ENCODE assay signal across 28 cellular contexts in the genomic region with DNA sequence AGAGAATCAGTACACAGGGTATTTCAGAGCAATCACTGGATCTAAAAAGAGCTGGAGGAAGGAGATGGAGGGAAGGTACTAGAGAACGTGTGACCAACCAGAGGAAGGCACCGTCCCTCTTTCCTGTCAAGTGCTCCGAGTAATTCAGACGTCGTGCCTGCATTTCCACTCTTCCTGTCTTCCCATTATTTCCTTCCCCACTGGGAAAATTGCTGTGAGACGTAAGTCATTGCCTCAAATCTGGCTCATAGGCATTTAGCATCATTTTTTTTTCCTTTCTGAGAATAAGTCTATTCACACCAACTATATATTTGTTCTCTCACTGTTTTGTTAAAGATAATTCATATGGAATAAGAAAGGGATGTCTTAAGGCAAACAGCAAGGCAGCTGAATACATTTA. TPM values are rescaled to one million over a fixed set of nuclear protein-coding genes. Genes with fewer than 3 reads are reported as not detected.
"Had no signal": no experiment of that assay in that cellular context is flagged by ENCODE, and none has a peak within 500 bp of the region (broad histone marks: within the 10 kb centered on the region; RNA-seq: fewer than 3 reads in every experiment).

No MANE protein-coding gene starts in this region.

- H3K4me1 ChIP-seq: stomach, suprapubic skin, testis, thyroid gland, tibial artery, tibial nerve, transverse colon, upper lobe of left lung, upper lobe of right lung, uterus, vagina had no signal

- DNase-seq: stimulated activated CD4-positive, alpha-beta T cell treated with anti-CD3 and anti-CD28 coated beads, Interleukin-2, amount 100 ng/mL, for 48 hours; stimulated activated CD4-positive, alpha-beta T cell treated with anti-CD3 and anti-CD28 coated beads, Interleukin-4, amount 100 ng/mL, for 1 hour; stimulated activated CD4-positive, alpha-beta T cell treated with anti-CD3 and anti-CD28 coated beads, Interleukin-4, amount 100 ng/mL, for 24 hours; stimulated activated CD4-positive, alpha-beta T cell treated with anti-CD3 and anti-CD28 coated beads, Interleukin-4, amount 100 ng/mL, for 4 hours; stimulated activated CD8-positive, alpha-beta memory T cell treated with anti-CD3 and anti-CD28 coated beads, Interleukin-4, amount 100 ng/mL, for 48 hours; stimulated activated naive B cell treated with anti-CD40 and anti-IgM and Interleukin-4, amounts not matched to agents 10 μg/mL and 1 μg/mL and 100 μg/mL, for 72 hours; stimulated activated naive CD4-positive, alpha-beta T cell; stimulated activated naive CD4-positive, alpha-beta T cell treated with Interleukin-2 at 50 U/mL for 16 hours; stimulated activated naive CD8-positive, alpha-beta T cell treated with anti-CD3 and anti-CD28 coated beads, Interleukin-15, amount 100 ng/mL, for 72 hours; stimulated activated naive CD8-positive, alpha-beta T cell treated with anti-CD3 and anti-CD28 coated beads, Interleukin-15, Interleukin-2, amounts not matched to agents 100 U/mL and 50 U/mL, for 24 hours; stomach; substantia nigra; testis; thyroid gland; tibial artery; transverse colon; trophoblast cell; upper lobe of left lung; upper lobe of right lung; uterus had no signal

- ATAC-seq: stimulated activated effector memory CD8-positive, alpha-beta T cell treated with anti-CD3 and anti-CD28 coated beads, Interleukin-12 subunit alpha, Interleukin-12 subunit beta, amount 100 ng/mL, for 72 hours; stimulated activated memory B cell treated with anti-CD40 and anti-IgM and Interleukin-4, amounts not matched to agents 10 μg/mL and 1 μg/mL and 100 μg/mL, for 72 hours; stimulated activated naive B cell treated with anti-CD40 and anti-IgM and Interleukin-4, amounts not matched to agents 10 μg/mL and 1 μg/mL and 100 μg/mL, for 72 hours; stimulated activated naive CD8-positive, alpha-beta T cell treated with anti-CD3 and anti-CD28 coated beads, Interleukin-15, amount 100 ng/mL, for 72 hours; stimulated activated naive CD8-positive, alpha-beta T cell treated with anti-CD3 and anti-CD28 coated beads, Interleukin-15, Interleukin-2, amounts not matched to agents 100 U/mL and 50 U/mL, for 24 hours; upper lobe of right lung had no signal

- H3K27ac ChIP-seq: stomach, suprapubic skin, testis, thoracic aorta, thyroid gland, tibial artery, tibial nerve, transverse colon, upper lobe of left lung, upper lobe of right lung, uterus, vagina had no signal

- H3K36me3 ChIP-seq: stomach, suprapubic skin, thoracic aorta, thyroid gland, tibial artery, tibial nerve, transverse colon, upper lobe of left lung, upper lobe of right lung, uterus, vagina had no signal

- H3K4me3 Mint-ChIP-seq: stimulated activated effector memory CD8-positive, alpha-beta T cell treated with anti-CD3 and anti-CD28 coated beads, Interleukin-12 subunit alpha, Interleukin-12 subunit beta, amount 100 ng/mL, for 72 hours; stimulated activated memory B cell treated with anti-CD40 and anti-IgM and Interleukin-4, amounts not matched to agents 10 μg/mL and 1 μg/mL and 100 μg/mL, for 72 hours; stimulated activated naive B cell treated with anti-CD40 and anti-IgM and Interleukin-4, amounts not matched to agents 10 μg/mL and 1 μg/mL and 100 μg/mL, for 72 hours; stimulated activated naive CD8-positive, alpha-beta T cell treated with anti-CD3 and anti-CD28 coated beads, Interleukin-15, amount 100 ng/mL, for 72 hours; stimulated activated naive CD8-positive, alpha-beta T cell treated with anti-CD3 and anti-CD28 coated beads, Interleukin-15, Interleukin-2, amounts not matched to agents 100 ng/mL and 50 ng/mL, for 24 hours; type B pancreatic cell had no signal

- H3K4me1 Mint-ChIP-seq: stimulated activated effector memory CD8-positive, alpha-beta T cell treated with anti-CD3 and anti-CD28 coated beads, Interleukin-12 subunit alpha, Interleukin-12 subunit beta, amount 100 ng/mL, for 72 hours; stimulated activated memory B cell treated with anti-CD40 and anti-IgM and Interleukin-4, amounts not matched to agents 10 μg/mL and 1 μg/mL and 100 μg/mL, for 72 hours; stimulated activated naive B cell treated with anti-CD40 and anti-IgM and Interleukin-4, amounts not matched to agents 10 μg/mL and 1 μg/mL and 100 μg/mL, for 72 hours; stimulated activated naive CD8-positive, alpha-beta T cell treated with anti-CD3 and anti-CD28 coated beads, Interleukin-15, amount 100 ng/mL, for 72 hours had no signal

- H3K9me3 ChIP-seq: stomach, suprapubic skin, testis, thoracic aorta, thyroid gland, tibial artery, tibial nerve, transverse colon, upper lobe of left lung, upper lobe of right lung, uterus, vagina had no signal

- H3K9me3 Mint-ChIP-seq: stimulated activated effector memory CD8-positive, alpha-beta T cell treated with anti-CD3 and anti-CD28 coated beads, Interleukin-12 subunit alpha, Interleukin-12 subunit beta, amount 100 ng/mL, for 72 hours; stimulated activated memory B cell treated with anti-CD40 and anti-IgM and Interleukin-4, amounts not matched to agents 10 μg/mL and 1 μg/mL and 100 μg/mL, for 72 hours; stimulated activated naive B cell treated with anti-CD40 and anti-IgM and Interleukin-4, amounts not matched to agents 10 μg/mL and 1 μg/mL and 100 μg/mL, for 72 hours; stimulated activated naive CD8-positive, alpha-beta T cell treated with anti-CD3 and anti-CD28 coated beads, Interleukin-15, amount 100 ng/mL, for 72 hours; stimulated activated naive CD8-positive, alpha-beta T cell treated with anti-CD3 and anti-CD28 coated beads, Interleukin-15, Interleukin-2, amounts not matched to agents 100 ng/mL and 50 ng/mL, for 24 hours; type B pancreatic cell had no signal

- H3K27ac Mint-ChIP-seq: stimulated activated effector memory CD8-positive, alpha-beta T cell treated with anti-CD3 and anti-CD28 coated beads, Interleukin-12 subunit alpha, Interleukin-12 subunit beta, amount 100 ng/mL, for 72 hours; stimulated activated memory B cell treated with anti-CD40 and anti-IgM and Interleukin-4, amounts not matched to agents 10 μg/mL and 1 μg/mL and 100 μg/mL, for 72 hours; stimulated activated naive B cell treated with anti-CD40 and anti-IgM and Interleukin-4, amounts not matched to agents 10 μg/mL and 1 μg/mL and 100 μg/mL, for 72 hours; stimulated activated naive CD8-positive, alpha-beta T cell treated with anti-CD3 and anti-CD28 coated beads, Interleukin-15, amount 100 ng/mL, for 72 hours; stimulated activated naive CD8-positive, alpha-beta T cell treated with anti-CD3 and anti-CD28 coated beads, Interleukin-15, Interleukin-2, amounts not matched to agents 100 ng/mL and 50 ng/mL, for 24 hours; type B pancreatic cell had no signal

- H3K4me3 ChIP-seq: stomach, suprapubic skin, testis, thoracic aorta, thyroid gland, tibial artery, tibial nerve, transverse colon, upper lobe of left lung, upper lobe of right lung, uterus, vagina had no signal

- H3K36me3 Mint-ChIP-seq: stimulated activated effector memory CD8-positive, alpha-beta T cell treated with anti-CD3 and anti-CD28 coated beads, Interleukin-12 subunit alpha, Interleukin-12 subunit beta, amount 100 ng/mL, for 72 hours; stimulated activated memory B cell treated with anti-CD40 and anti-IgM and Interleukin-4, amounts not matched to agents 10 μg/mL and 1 μg/mL and 100 μg/mL, for 72 hours; type B pancreatic cell had no signal

- H3K27me3 Mint-ChIP-seq: stimulated activated memory B cell treated with anti-CD40 and anti-IgM and Interleukin-4, amounts not matched to agents 10 μg/mL and 1 μg/mL and 100 μg/mL, for 72 hours had no signal

- H3K27me3 ChIP-seq: testis, thyroid gland, tibial artery, upper lobe of left lung, uterus, vagina had no signal

RNA-seq across cellular contexts. Expression of gene GLP1R, which starts 59.5 kb away (rescaled TPM):
- total RNA-seq: thoracic aorta, transverse colon, upper lobe of right lung, vagina had no signal
